8 cellular contexts compared by ENCODE assay signal in the genomic region with DNA sequence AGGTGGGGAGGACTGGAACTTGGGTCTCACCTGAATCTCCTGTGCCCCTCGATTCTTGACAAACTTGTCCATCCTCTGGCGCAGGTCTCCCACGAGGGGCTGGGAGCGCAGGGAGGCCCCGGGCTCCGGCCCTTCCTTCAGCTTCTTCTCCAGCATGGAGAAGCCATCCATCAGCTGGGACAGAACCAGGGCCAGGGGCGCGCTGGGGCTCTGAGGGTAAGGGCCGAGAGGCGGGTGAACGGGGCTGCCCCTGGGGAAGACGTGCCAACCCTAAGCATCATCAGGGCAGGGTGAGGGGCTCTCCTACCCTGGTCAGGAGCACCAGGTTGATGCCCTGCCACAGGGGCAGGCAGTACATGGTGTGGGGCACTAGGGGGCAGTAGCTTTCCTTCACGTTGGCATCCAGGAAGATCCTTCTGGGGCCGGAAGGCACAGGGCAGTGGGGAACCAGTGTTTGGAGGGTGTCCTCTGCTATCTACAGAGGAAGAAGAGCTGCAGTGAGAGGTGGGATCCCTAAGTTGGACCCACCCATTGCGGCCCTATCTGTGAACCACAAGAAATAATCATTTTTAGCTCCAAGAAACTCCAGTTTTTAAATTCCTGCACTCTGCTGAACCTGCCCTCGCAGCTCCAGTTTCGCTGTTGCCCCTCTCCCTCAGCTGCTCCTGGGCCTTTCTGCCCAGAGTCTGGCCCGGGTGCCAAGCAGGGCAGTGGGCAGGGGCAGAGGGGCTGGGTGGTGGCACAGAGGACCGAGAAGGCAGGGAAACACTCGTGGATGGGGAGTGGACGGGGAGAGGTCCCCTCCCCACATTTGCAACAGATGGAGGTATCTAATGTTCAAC. TPM values are rescaled to one million over a fixed set of nuclear protein-coding genes. Genes with fewer than 3 reads are reported as not detected.
A peak's percentile ranks its signal among the peaks of the same experiment; 100 is the strongest.
DNase-seq lines count a peak whose midpoint lies in the region; ATAC-seq and TF ChIP-seq lines count a peak whose summit lies in the region.

No MANE protein-coding gene starts in this region.

- peak; percentile 81 for TF ChIP-seq CTCF in OCI-LY7 (conservative IDR thresholded peaks at IDR 0.05; ENCODE audit: low read length)

- H3K9me3 ChIP-seq in OCI-LY7 (ENCODE audit: low read length): no peaks in the 10 kb centered on the region

- peaks cover 9% of the 10 kb centered on the region for H3K36me3 Mint-ChIP-seq in activated naive CD4-positive, alpha-beta T cell treated with anti-CD3 and anti-CD28 coated beads for 36 hours (ENCODE audit: low read depth)

- no peaks in the 10 kb centered on the region for H3K79me2 ChIP-seq in OCI-LY7 (ENCODE audit: insufficient read depth, low read depth, low read length)

- H3K9me2 ChIP-seq in OCI-LY7 (ENCODE audit: insufficient read depth, low read length): no peaks in the 10 kb centered on the region

- H3K4me1 Mint-ChIP-seq in activated naive CD4-positive, alpha-beta T cell treated with anti-CD3 and anti-CD28 coated beads for 36 hours (ENCODE audit: low read depth): no peaks in the 10 kb centered on the region

- H3K27ac Mint-ChIP-seq in activated naive CD4-positive, alpha-beta T cell treated with anti-CD3 and anti-CD28 coated beads for 36 hours: no peak overlapping the region

- intact Hi-C loops in OCI-LY7 (cut with micrococcal nuclease; ENCODE audit: unreplicated experiment): loop anchor here (5.0 kb wide), 1 partner anchor 237 kb away; no protein-coding TSS in a partner anchor
- intact Hi-C loops in activated naive CD4-positive, alpha-beta T cell treated with anti-CD3 and anti-CD28 coated beads for 36 hours (cut with micrococcal nuclease): loop anchor here (2.0 kb wide), 1 partner anchor 239 kb away; no protein-coding TSS in a partner anchor
- intact Hi-C loops in left ventricle myocardium superior (cut with micrococcal nuclease): no loop called here

- no peak overlapping the region for H3K4me3 Mint-ChIP-seq in activated naive CD4-positive, alpha-beta T cell treated with anti-CD3 and anti-CD28 coated beads for 36 hours

- ATAC-seq in HG02642 (IDR thresholded peaks at IDR 0.05; ENCODE audit: poor library complexity, unreplicated experiment): peak; percentile 69
- peak; percentile 60 for ATAC-seq in left ventricle myocardium superior

- peak; percentile 58 for DNase-seq in SIG-M5 treated with dmso at 0.1 percent for 504 hours (lab: John Stamatoyannopoulos, UW; ENCODE audit: unreplicated experiment)
- no peak for DNase-seq in SIG-M5 (lab: John Stamatoyannopoulos, UW)
- DNase-seq in OCI-LY7 (ENCODE audit: low spot score): peak; percentile 63
- DNase-seq in activated naive CD4-positive, alpha-beta T cell treated with anti-CD3 and anti-CD28 coated beads for 36 hours: peak; percentile 63
- peak; percentile 61 for DNase-seq in left ventricle myocardium superior
- peak; percentile 53 to 57 for DNase-seq in stimulated activated CD4-positive, alpha-beta T cell treated with anti-CD3 and anti-CD28 coated beads, Interleukin-2, amount 100 ng/mL, for 24 hours
- no peak for DNase-seq in inferior parietal cortex (ENCODE audit: extremely low spot score)

- no peaks in the 10 kb centered on the region for H3K9me3 Mint-ChIP-seq in activated naive CD4-positive, alpha-beta T cell treated with anti-CD3 and anti-CD28 coated beads for 36 hours

- POLR2A ChIA-PET in OCI-LY7 (lab: Charles Lee): interaction anchor here (0.6 kb wide), 1 partner anchor 24 kb away, joined by 3 read pairs; no protein-coding TSS in a partner anchor

- H3K27me3 Mint-ChIP-seq in activated naive CD4-positive, alpha-beta T cell treated with anti-CD3 and anti-CD28 coated beads for 36 hours (ENCODE audit: low read depth): no peaks in the 10 kb centered on the region

- CTCF ChIA-PET in OCI-LY7 (lab: Charles Lee; ENCODE audit: unreplicated experiment): interaction anchor here (0.5 to 1.5 kb wide), 4 partner anchors 9 to 255 kb away, joined by 3 to 4 read pairs (median 3); no protein-coding TSS in a partner anchor
- CTCF ChIA-PET in activated naive CD4-positive, alpha-beta T cell treated with anti-CD3 and anti-CD28 coated beads for 36 hours (lab: Charles Lee): interaction anchor here (0.6 to 2.2 kb wide), 15 partner anchors 10 to 1002 kb away, joined by 3 to 22 read pairs (median 4); partner anchors contain the start of genes HPS1 and PYROXD2

- no peaks in the 10 kb centered on the region for H4K20me1 ChIP-seq in OCI-LY7 (ENCODE audit: insufficient read depth, low read length)

- BruUV-seq in OCI-LY7 (replicated peaks; lab: Mats Ljungman, UMichigan): no TSS peak

- H3K4me1 ChIP-seq in OCI-LY7 (ENCODE audit: insufficient read depth, low read length, poor library complexity, severe bottlenecking): no peaks in the 10 kb centered on the region

- H3K36me3 ChIP-seq in OCI-LY7 (ENCODE audit: insufficient read depth, low read length): peaks cover 30% of the 10 kb centered on the region

- H3K27ac ChIP-seq in OCI-LY7 (ENCODE audit: low read depth, low read length, poor library complexity, severe bottlenecking): no peak overlapping the region

- H3K4me3 ChIP-seq in OCI-LY7 (ENCODE audit: low read depth, low read length, poor library complexity, severe bottlenecking): no peak overlapping the region

- H2AFZ ChIP-seq in OCI-LY7 (ENCODE audit: low read length): no peak overlapping the region

- no peak overlapping the region for H3K4me2 ChIP-seq in OCI-LY7 (ENCODE audit: low read length)

RNA-seq across cellular contexts. Expression of gene PYROXD2, which starts 10.8 kb away (rescaled TPM):
- total RNA-seq in OCI-LY7 (2014; rRNA removed; shearing (Covaris generic)): 0.41 and 0.51 TPM in 2 replicates
- 4.0 and 4.3 TPM in 2 replicates for total RNA-seq in OCI-LY7 (2022)
- total RNA-seq in activated naive CD4-positive, alpha-beta T cell treated with anti-CD3 and anti-CD28 coated beads for 36 hours: 1 to 10 TPM; 4.2 to 5.0 TPM
- 11.6 TPM for total RNA-seq in left ventricle myocardium superior

RNA-seq across cellular contexts. Expression of gene HPS1, which starts 21.0 kb away (rescaled TPM):
- 44.5 and 53.2 TPM in 2 replicates for total RNA-seq in OCI-LY7 (2014; rRNA removed; shearing (Covaris generic))
- total RNA-seq in OCI-LY7 (2022) (64.0 and 68.7 TPM in 2 replicates), left ventricle myocardium superior (28.9 TPM)
- 10 to 100 TPM; 28.1 to 31.0 TPM for total RNA-seq in activated naive CD4-positive, alpha-beta T cell treated with anti-CD3 and anti-CD28 coated beads for 36 hours

Comparison
In these comparisons a context has a peak if more than half of its experiments do, and no peak if none do; other contexts are left out.
1. DNase-seq: peak in SIG-M5 treated with dmso at 0.1 percent for 504 hours (single experiment), OCI-LY7 (single experiment), activated naive CD4-positive, alpha-beta T cell treated with anti-CD3 and anti-CD28 coated beads for 36 hours (single experiment), left ventricle myocardium superior (single experiment) and stimulated activated CD4-positive, alpha-beta T cell treated with anti-CD3 and anti-CD28 coated beads, Interleukin-2, amount 100 ng/mL, for 24 hours (2 of 2); none in SIG-M5 (single experiment) and inferior parietal cortex (single experiment).